23 cellular contexts compared by ENCODE assay signal in genomic region chr11:116695657-116696254, GRCh38.
"Had no signal": no experiment of that assay in that cellular context is flagged by ENCODE, and none has a peak within 500 bp of the region (broad histone marks: within the 10 kb centered on the region; RNA-seq: fewer than 3 reads in every experiment).

No MANE protein-coding gene starts in this region.

- ATAC-seq: left lobe of liver; mucosa of descending colon; natural killer cell treated with Interleukin-12 subunit alpha and Interleukin-12 subunit beta and Interleukin-15 and Interleukin-18, amount 100 ng/mL, for 72 hours had no signal

- H3K9me3 Mint-ChIP-seq: mesothelial cell of epicardium; naive B cell; natural killer cell treated with Interleukin-12 subunit alpha and Interleukin-12 subunit beta and Interleukin-15 and Interleukin-18, amount 100 ng/mL, for 72 hours; stimulated activated effector memory CD8-positive, alpha-beta T cell treated with anti-CD3 and anti-CD28 coated beads, Interleukin-12 subunit alpha, Interleukin-12 subunit beta, amount 100 ng/mL, for 72 hours had no signal

- DNase-seq: dermis blood vessel endothelial cell; effector memory CD4-positive, alpha-beta T cell; erythroblast; esophagus squamous epithelium; kidney; mesenchymal stem cell; mucosa of descending colon; naive B cell; stimulated activated CD4-positive, alpha-beta T cell treated with anti-CD3 and anti-CD28 coated beads, Interleukin-2, amount 100 ng/mL, for 24 hours; stimulated activated CD4-positive, alpha-beta T cell treated with anti-CD3 and anti-CD28 coated beads, Interleukin-4, amount 100 ng/mL, for 24 hours; stimulated activated naive CD4-positive, alpha-beta T cell treated with Interleukin-2 at 50 U/mL for 16 hours; thyroid gland had no signal

- H3K27ac Mint-ChIP-seq: mesothelial cell of epicardium; natural killer cell treated with Interleukin-12 subunit alpha and Interleukin-12 subunit beta and Interleukin-15 and Interleukin-18, amount 100 ng/mL, for 72 hours; progenitor cell of endocrine pancreas; stimulated activated effector memory CD8-positive, alpha-beta T cell treated with anti-CD3 and anti-CD28 coated beads, Interleukin-12 subunit alpha, Interleukin-12 subunit beta, amount 100 ng/mL, for 72 hours had no signal

- H3K9ac ChIP-seq: parathyroid adenoma had no signal

- H3K36me3 ChIP-seq: esophagus squamous epithelium, sigmoid colon, stomach, thyroid gland had no signal

- H3K4me3 ChIP-seq: coronary artery, esophagus squamous epithelium, lung, mucosa of descending colon, sigmoid colon, stomach, thyroid gland had no signal

- H3K4me1 Mint-ChIP-seq: neural crest cell had no signal

- H3K27me3 ChIP-seq: sigmoid colon, thyroid gland had no signal

- H3K4me3 Mint-ChIP-seq: mesothelial cell of epicardium; naive B cell; natural killer cell treated with Interleukin-12 subunit alpha and Interleukin-12 subunit beta and Interleukin-15 and Interleukin-18, amount 100 ng/mL, for 72 hours; neural crest cell; stimulated activated effector memory CD8-positive, alpha-beta T cell treated with anti-CD3 and anti-CD28 coated beads, Interleukin-12 subunit alpha, Interleukin-12 subunit beta, amount 100 ng/mL, for 72 hours had no signal

- H3K27ac ChIP-seq: coronary artery, esophagus squamous epithelium, parathyroid adenoma, sigmoid colon, stomach, thyroid gland had no signal

- H3K9me3 ChIP-seq: esophagus squamous epithelium, mucosa of descending colon, sigmoid colon, stomach, thyroid gland had no signal

- H3K4me1 ChIP-seq: parathyroid adenoma, sigmoid colon, thyroid gland had no signal

- H3K36me3 Mint-ChIP-seq: mesothelial cell of epicardium; naive B cell; natural killer cell treated with Interleukin-12 subunit alpha and Interleukin-12 subunit beta and Interleukin-15 and Interleukin-18, amount 100 ng/mL, for 72 hours; stimulated activated effector memory CD8-positive, alpha-beta T cell treated with anti-CD3 and anti-CD28 coated beads, Interleukin-12 subunit alpha, Interleukin-12 subunit beta, amount 100 ng/mL, for 72 hours had no signal
